Comparison of ENCODE assay signal across 8 cellular contexts in the genomic region with DNA sequence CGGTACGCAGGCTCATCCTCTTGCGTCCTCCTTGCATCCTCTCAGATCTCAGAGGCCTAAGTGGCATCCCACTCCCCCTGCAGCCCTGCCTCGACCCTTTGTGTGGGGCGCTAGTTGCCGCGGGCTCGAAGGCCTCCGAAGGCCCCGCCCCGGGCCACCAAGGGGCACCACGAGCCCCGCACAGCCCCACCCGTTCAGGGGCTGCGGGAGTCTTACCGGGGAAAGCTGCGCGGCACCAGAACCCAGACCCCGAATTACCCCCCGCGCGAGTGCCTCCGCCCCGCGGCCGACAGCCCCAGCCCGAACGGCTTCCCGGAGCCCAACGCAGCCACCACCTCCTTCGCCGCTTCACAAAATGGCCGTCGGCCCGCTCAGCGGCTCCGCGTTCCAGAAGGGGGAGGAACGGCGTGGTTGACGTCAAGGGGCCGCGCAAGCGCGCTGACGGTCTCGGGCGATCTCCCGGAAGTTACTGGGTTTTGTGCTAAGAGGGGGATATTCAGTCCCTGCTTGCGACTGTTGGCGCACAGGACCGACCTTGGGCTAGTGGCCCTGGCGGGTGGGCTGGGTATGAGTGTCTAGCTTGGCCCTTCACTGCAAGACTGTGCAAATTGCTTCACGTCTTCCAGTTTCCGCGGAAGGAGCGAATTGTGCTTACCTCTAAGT. TPM values are rescaled to one million over a fixed set of nuclear protein-coding genes. Genes with fewer than 3 reads are reported as not detected.
DNase-seq lines count a peak whose midpoint lies in the region; FAIRE-seq and TF ChIP-seq lines count a peak whose summit lies in the region.

Gene CPNE1 (minus strand): TSS at position 357 of the 663 bp plus-strand sequence. CDS start 31,977 bp downstream, outside the sequence.
A gene with protein sequence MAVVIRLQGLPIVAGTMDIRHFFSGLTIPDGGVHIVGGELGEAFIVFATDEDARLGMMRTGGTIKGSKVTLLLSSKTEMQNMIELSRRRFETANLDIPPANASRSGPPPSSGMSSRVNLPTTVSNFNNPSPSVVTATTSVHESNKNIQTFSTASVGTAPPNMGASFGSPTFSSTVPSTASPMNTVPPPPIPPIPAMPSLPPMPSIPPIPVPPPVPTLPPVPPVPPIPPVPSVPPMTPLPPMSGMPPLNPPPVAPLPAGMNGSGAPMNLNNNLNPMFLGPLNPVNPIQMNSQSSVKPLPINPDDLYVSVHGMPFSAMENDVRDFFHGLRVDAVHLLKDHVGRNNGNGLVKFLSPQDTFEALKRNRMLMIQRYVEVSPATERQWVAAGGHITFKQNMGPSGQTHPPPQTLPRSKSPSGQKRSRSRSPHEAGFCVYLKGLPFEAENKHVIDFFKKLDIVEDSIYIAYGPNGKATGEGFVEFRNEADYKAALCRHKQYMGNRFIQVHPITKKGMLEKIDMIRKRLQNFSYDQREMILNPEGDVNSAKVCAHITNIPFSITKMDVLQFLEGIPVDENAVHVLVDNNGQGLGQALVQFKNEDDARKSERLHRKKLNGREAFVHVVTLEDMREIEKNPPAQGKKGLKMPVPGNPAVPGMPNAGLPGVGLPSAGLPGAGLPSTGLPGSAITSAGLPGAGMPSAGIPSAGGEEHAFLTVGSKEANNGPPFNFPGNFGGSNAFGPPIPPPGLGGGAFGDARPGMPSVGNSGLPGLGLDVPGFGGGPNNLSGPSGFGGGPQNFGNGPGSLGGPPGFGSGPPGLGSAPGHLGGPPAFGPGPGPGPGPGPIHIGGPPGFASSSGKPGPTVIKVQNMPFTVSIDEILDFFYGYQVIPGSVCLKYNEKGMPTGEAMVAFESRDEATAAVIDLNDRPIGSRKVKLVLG (minus strand): TSS at position 357 of the 663 bp plus-strand sequence. CDS start 9,578 bp downstream, outside the sequence.

- H2AK5ac ChIP-seq in neuronal stem cell (ENCODE audit: low read depth, low read length): peak within 1 kb of the TSS; percentile 42

- DNase-seq in GDM1 (lab: John Stamatoyannopoulos, UW): peak; percentile 89
- DNase-seq in NAMALWA (ENCODE audit: low spot score): peak; percentile 96
- peak; percentile 95 for DNase-seq in SK-MEL-5 (ENCODE audit: low read depth, low spot score)
- DNase-seq in activated naive CD4-positive, alpha-beta T cell treated with Interleukin-2 at 50 U/mL for 16 hours: peak; percentile 94
- peak; percentile 91 to 97 for DNase-seq in frontal cortex (ENCODE audit: low spot score in 2 of 2)
- DNase-seq in neuronal stem cell (ENCODE audit: low spot score): peak; percentile 91

- H3K27me3 ChIP-seq in neuronal stem cell (ENCODE audit: control insufficient read depth in 3 of 3, insufficient read depth in 3 of 3, low read depth in 1 of 3, low read length in 3 of 3) (no peaks in the 10 kb centered on the region), subcutaneous abdominal adipose tissue (ENCODE audit: control insufficient read depth in 5 of 5, insufficient read depth in 4 of 5, low read length in 5 of 5) (no peaks in the 10 kb centered on the region)

- H3K9ac ChIP-seq in neuronal stem cell (ENCODE audit: low read depth, low read length, poor library complexity) (peak within 1 kb of the TSS; percentile 99), subcutaneous abdominal adipose tissue (ENCODE audit: low read length in 5 of 5) (peak within 1 kb of the TSS; percentile 94 to 100 (median 100))

- H3K4me3 ChIP-seq in HEK293 (ENCODE audit: low read depth, low read length): peak within 1 kb of the TSS; percentile 87
- H3K4me3 ChIP-seq in neuronal stem cell (ENCODE audit: low read length in 2 of 2): peak within 1 kb of the TSS; percentile 91 to 93
- peak within 1 kb of the TSS; percentile 90 to 100 (median 99) for H3K4me3 ChIP-seq in subcutaneous abdominal adipose tissue (ENCODE audit: low read depth in 1 of 5, low read length in 5 of 5)

- peak within 1 kb of the TSS; percentile 82 for H2AFZ ChIP-seq in neuronal stem cell (ENCODE audit: low read length)

- no peak within 1 kb of the TSS for H2BK12ac ChIP-seq in neuronal stem cell (ENCODE audit: low read length)

- H3K4ac ChIP-seq in neuronal stem cell (ENCODE audit: low read length): peak within 1 kb of the TSS; percentile 98

- no peaks in the 10 kb centered on the region for H3K9me3 ChIP-seq in HEK293 (ENCODE audit: control insufficient read depth, insufficient read depth, low read depth, low read length)
- H3K9me3 ChIP-seq in neuronal stem cell (replicated peaks in 1 of 2; ENCODE audit: control insufficient read depth in 2 of 2, insufficient read depth in 1 of 2, low read depth in 1 of 2, low read length in 2 of 2): peaks cover 0 to 5% of the 10 kb centered on the region in 2 donors
- H3K9me3 ChIP-seq in subcutaneous abdominal adipose tissue (ENCODE audit: control insufficient read depth in 5 of 5, low read length in 5 of 5): no peaks in the 10 kb centered on the region

- H3K36me3 ChIP-seq in HEK293 (ENCODE audit: control insufficient read depth in 2 of 2, insufficient read depth in 1 of 2, low read length in 2 of 2): peaks cover 8 to 14% of the 10 kb centered on the region in 2 experiments
- H3K36me3 ChIP-seq in neuronal stem cell (replicated peaks in 1 of 2; ENCODE audit: control insufficient read depth in 2 of 2, insufficient read depth in 2 of 2, low read length in 2 of 2): peaks cover 0 to 21% of the 10 kb centered on the region in 2 donors
- peaks cover 9 to 14% (median 14%) of the 10 kb centered on the region in 5 donors for H3K36me3 ChIP-seq in subcutaneous abdominal adipose tissue (ENCODE audit: control insufficient read depth in 5 of 5, insufficient read depth in 5 of 5, low read length in 5 of 5)

- peak within 1 kb of the TSS; percentile 96 for H2BK5ac ChIP-seq in neuronal stem cell (ENCODE audit: low read length)

- no peaks in the 10 kb centered on the region for H3K79me1 ChIP-seq in neuronal stem cell (ENCODE audit: low read depth, low read length)

- in situ Hi-C loops in SK-MEL-5 (cut with HindIII; ENCODE audit: low pct_unique_long_range_greater_than_20kb, low sequenced_read_pairs): no loop called here

- FAIRE-seq in frontal cortex (lab: Jason Lieb, UNC): no peak

- H3K18ac ChIP-seq in neuronal stem cell (ENCODE audit: low read length): peak within 1 kb of the TSS; percentile 98

- H3K23ac ChIP-seq in neuronal stem cell (ENCODE audit: low read depth, low read length, poor library complexity): peak within 1 kb of the TSS; percentile 97

- CTCF ChIA-PET in HEK293 (lab: Yijun Ruan, JAX): interaction anchor here (0.7 to 1.0 kb wide), 2 partner anchors 100 to 335 kb away, joined by 3 to 5 read pairs; no protein-coding TSS in a partner anchor

- peak; percentile 43; the same call in 1 of the 2 replicates for TF ChIP-seq CTCF in HEK293 (tag by site-specific recombination; IDR thresholded peaks at IDR 0.05)

- peaks cover 9% of the 10 kb centered on the region for H3K4me1 ChIP-seq in HEK293 (ENCODE audit: control insufficient read depth, insufficient read depth, low read length)
- H3K4me1 ChIP-seq in neuronal stem cell (ENCODE audit: control insufficient read depth in 2 of 2, insufficient read depth in 1 of 2, low read depth in 1 of 2, low read length in 2 of 2): peaks cover 3 to 7% of the 10 kb centered on the region in 2 donors
- peaks cover 2 to 48% (median 40%) of the 10 kb centered on the region in 5 donors for H3K4me1 ChIP-seq in subcutaneous abdominal adipose tissue (ENCODE audit: control insufficient read depth in 5 of 5, insufficient read depth in 5 of 5, low read length in 5 of 5)

- peak within 1 kb of the TSS; percentile 83 for H4K8ac ChIP-seq in neuronal stem cell (ENCODE audit: low read depth, low read length)

- H2BK120ac ChIP-seq in neuronal stem cell (ENCODE audit: low read depth, low read length): no peak within 1 kb of the TSS

- peak within 1 kb of the TSS; percentile 10 for H3K14ac ChIP-seq in neuronal stem cell (ENCODE audit: low read length)

- no CpG with 5 or more reads among the region's 57 CpGs for WGBS in neuronal stem cell (ENCODE audit: extremely low coverage in 2 of 2, insufficient read length in 2 of 2, insufficient replicate concordance in 1 of 2), 2 donors

- peak within 1 kb of the TSS; percentile 66 for H3K4me2 ChIP-seq in neuronal stem cell (ENCODE audit: insufficient read depth, low read length, poor library complexity, severe bottlenecking)

- peak within 1 kb of the TSS; percentile 88 for H3K27ac ChIP-seq in HEK293 (ENCODE audit: extremely low read depth, low read depth, low read length)
- peak within 1 kb of the TSS; percentile 92 for H3K27ac ChIP-seq in neuronal stem cell (replicated peaks; ENCODE audit: low read length)
- peak within 1 kb of the TSS; percentile 97 for H3K27ac ChIP-seq in subcutaneous abdominal adipose tissue (ENCODE audit: low read depth, low read length)

- POLR2A ChIA-PET in HEK293 (lab: Yijun Ruan, JAX): interaction anchor here (0.5 to 3.2 kb wide), 13 partner anchors 13 to 289 kb away, joined by 3 to 16 read pairs (median 6); partner anchors contain the start of genes CEP250, RBM39, SCAND1 and SPAG4

- H2BK15ac ChIP-seq in neuronal stem cell (ENCODE audit: low read length): no peak within 1 kb of the TSS

- peak within 1 kb of the TSS; percentile 67 for H4K91ac ChIP-seq in neuronal stem cell (ENCODE audit: low read depth, low read length, poor library complexity)

TF ChIP-seq in HEK293, 187 proteins besides CTCF, POLR2A, EP300 and RAD21 (continues in another document):
- no peak for TF ChIP-seq ZNF10 (tag by site-specific recombination; IDR thresholded peaks at IDR 0.05)
- peak; percentile 88 for TF ChIP-seq KLF8 (tag by site-specific recombination; IDR thresholded peaks at IDR 0.05)
- TF ChIP-seq ZNF639 (tag by site-specific recombination; IDR thresholded peaks at IDR 0.05): 0 out of 2 replicates have a peak, but pooled peaks have one; percentile 48
- peak; percentile 69 for TF ChIP-seq ZNF24 (tag by site-specific recombination; IDR thresholded peaks at IDR 0.05)

RNA-seq across cellular contexts. Expression of gene CPNE1, which starts in this region (rescaled TPM):
- total RNA-seq in SK-MEL-5 (2014; rRNA removed; shearing (Covaris generic)): 72.4 and 84.6 TPM in 2 replicates
- polyA plus RNA-seq in SK-MEL-5 (2015; cell fraction: cytosol; rRNA removed): 85.7 and 118 TPM in 2 replicates
- polyA plus RNA-seq in SK-MEL-5 (2015; cell fraction: nucleus; rRNA removed): 408 and 473 TPM in 2 replicates
- total RNA-seq in frontal cortex: 55.4 TPM
- polyA plus RNA-seq in neuronal stem cell (2013, experiment 1 of 2): 191 TPM
- polyA plus RNA-seq in neuronal stem cell (2013, experiment 2 of 2): 176 TPM

RNA-seq across cellular contexts. Expression of the second gene that starts in this region (rescaled TPM):
- total RNA-seq in SK-MEL-5 (2014; rRNA removed; shearing (Covaris generic)): 57.2 and 61.7 TPM in 2 replicates
- polyA plus RNA-seq in SK-MEL-5 (2015; cell fraction: cytosol; rRNA removed): 38.6 and 41.8 TPM in 2 replicates
- 37.4 and 45.8 TPM in 2 replicates for polyA plus RNA-seq in SK-MEL-5 (2015; cell fraction: nucleus; rRNA removed)
- 109 TPM for total RNA-seq in frontal cortex
- 127 TPM for polyA plus RNA-seq in neuronal stem cell (2013, experiment 1 of 2)
- 126 TPM for polyA plus RNA-seq in neuronal stem cell (2013, experiment 2 of 2)

Comparison
In these comparisons a context has a peak if more than half of its experiments do, and no peak if none do; other contexts are left out.
1. Peak in every context shown above with its lines: DNase-seq, H3K4me3 ChIP-seq and H3K27ac ChIP-seq.